ENCODE assay signal across 19 cellular contexts in the genomic region with DNA sequence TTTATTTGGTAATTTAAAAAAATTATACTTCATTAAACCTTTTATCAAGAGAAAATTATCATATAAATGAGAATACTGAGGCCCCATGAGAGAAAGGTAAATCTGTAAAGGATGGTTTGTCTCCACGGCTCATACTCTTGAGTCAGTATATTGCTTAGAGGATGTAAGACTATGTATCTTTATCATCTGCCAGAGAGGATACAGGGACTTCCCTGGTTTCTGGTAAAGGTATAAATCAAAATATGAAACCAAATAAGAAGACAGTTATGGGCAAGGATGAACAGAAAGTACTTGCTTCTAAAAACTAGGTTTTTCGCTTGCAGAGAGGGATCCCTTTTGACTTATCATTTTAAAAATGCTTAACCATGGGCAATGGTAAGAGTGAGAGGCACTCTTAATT.
"Had no signal": no experiment of that assay in that cellular context is flagged by ENCODE, and none has a peak within 500 bp of the region (broad histone marks: within the 10 kb centered on the region; RNA-seq: fewer than 3 reads in every experiment).

No MANE protein-coding gene starts in this region.

- H3K27ac Mint-ChIP-seq: activated naive CD8-positive, alpha-beta T cell; T-cell had no signal

- H3K4me1 ChIP-seq: parathyroid adenoma, thyroid gland had no signal

- H3K79me2 ChIP-seq: parathyroid adenoma had no signal

- H3K4me3 Mint-ChIP-seq: activated naive CD8-positive, alpha-beta T cell; effector memory CD8-positive, alpha-beta T cell; T-cell had no signal

- H3K9ac ChIP-seq: parathyroid adenoma had no signal

- H3K27me3 Mint-ChIP-seq: activated naive CD8-positive, alpha-beta T cell; effector memory CD8-positive, alpha-beta T cell; naive thymus-derived CD8-positive, alpha-beta T cell; T-cell had no signal

- H3K27me3 ChIP-seq: cardiac muscle cell, esophagus squamous epithelium, neutrophil, thyroid gland had no signal

- H3K9me3 ChIP-seq: neutrophil, thyroid gland had no signal

- H3K27ac ChIP-seq: cardiac muscle cell, esophagus squamous epithelium, neutrophil, parathyroid adenoma, thyroid gland had no signal

- H3K9me3 Mint-ChIP-seq: effector memory CD8-positive, alpha-beta T cell had no signal

- H2AFZ ChIP-seq: parathyroid adenoma had no signal

- ATAC-seq: effector memory CD8-positive, alpha-beta T cell; naive thymus-derived CD8-positive, alpha-beta T cell; sciatic nerve; T-cell had no signal

- DNase-seq: activated CD4-positive, CD25-positive, alpha-beta regulatory T cell treated with anti-CD3 and anti-CD28 coated beads, Interleukin-2, amount 50 U/mL, for 72 hours; activated CD8-positive, alpha-beta memory T cell treated with anti-CD3 and anti-CD28 coated beads for 24 hours; activated CD8-positive, alpha-beta memory T cell treated with anti-CD3 and anti-CD28 coated beads, Interleukin-2, amount 50 U/mL, for 48 hours; activated gamma-delta T cell; activated T-cell treated with anti-CD3 and anti-CD28 coated beads, Interleukin-2, amount 50 U/mL, for 48 hours; effector memory CD8-positive, alpha-beta T cell; esophagus squamous epithelium; mesenchymal stem cell; naive thymus-derived CD8-positive, alpha-beta T cell; stimulated activated CD4-positive, alpha-beta T cell treated with anti-CD3 and anti-CD28 coated beads, Interleukin-4, amount 100 ng/mL, for 1 hour; T-cell; T-helper 9 cell; thyroid gland had no signal

- H3K4me3 ChIP-seq: cardiac muscle cell, esophagus squamous epithelium, smooth muscle cell, thyroid gland had no signal

- H3K4me2 ChIP-seq: smooth muscle cell had no signal

- H3K36me3 ChIP-seq: cardiac muscle cell, neutrophil, thyroid gland had no signal
